ENCODE assay signal across 8 cellular contexts in genomic region chr18:74496508-74497307, GRCh38. TPM values are rescaled to one million over a fixed set of nuclear protein-coding genes. Genes with fewer than 3 reads are reported as not detected.
DNase-seq lines count a peak whose midpoint lies in the region; ATAC-seq and TF ChIP-seq lines count a peak whose summit lies in the region.

No MANE protein-coding gene starts in this region.

- peak overlapping the region; percentile 91 to 98 (median 96) for H3K4me3 Mint-ChIP-seq in IgD-negative memory B cell

- H3K27ac Mint-ChIP-seq in IgD-negative memory B cell: peak overlapping the region; percentile 96 to 98 (median 97)

- H3K4me1 ChIP-seq in lung (ENCODE audit: control insufficient read depth in 2 of 2, insufficient read depth in 2 of 2, low read length in 2 of 2): peaks cover 2 to 7% of the 10 kb centered on the region in 2 donors

- H3K9me3 ChIP-seq in lung (ENCODE audit: control insufficient read depth in 2 of 2, insufficient read depth in 1 of 2, low read length in 1 of 2): no peaks in the 10 kb centered on the region

- peaks cover 2% of the 10 kb centered on the region for H3K27me3 Mint-ChIP-seq in IgD-negative memory B cell

- no peak; the same call in 1 of the 2 replicates for TF ChIP-seq CTCF in VCaP (conservative IDR thresholded peaks at IDR 0.05)
- peak in 33 of 56 donors; percentile 13 to 44 (median 26) for TF ChIP-seq CTCF in dorsolateral prefrontal cortex (IDR thresholded peaks at IDR 0.05 in 54 of 56, conservative IDR thresholded peaks at IDR 0.05 in 2 of 56; ENCODE audit: low read depth in 1 of 56, partially characterized antibody in 56 of 56)
- no peak for TF ChIP-seq CTCF in lung (IDR thresholded peaks at IDR 0.05; ENCODE audit: control extremely low read depth, extremely low read depth)

- H3K27ac ChIP-seq in VCaP: peak overlapping the region; percentile 88
- peak overlapping the region; percentile 19 to 98 (median 92) for H3K27ac ChIP-seq in dorsolateral prefrontal cortex
- peak overlapping the region; percentile 94 to 96 for H3K27ac ChIP-seq in lung (ENCODE audit: low read depth in 1 of 2, low read length in 1 of 2)

- peaks cover 0 to 6% of the 10 kb centered on the region in 2 donors for H3K36me3 ChIP-seq in lung (ENCODE audit: control insufficient read depth in 2 of 2, insufficient read depth in 2 of 2, low read length in 2 of 2)

- H3K36me3 Mint-ChIP-seq in IgD-negative memory B cell: no peaks in the 10 kb centered on the region

- H3K9me3 Mint-ChIP-seq in IgD-negative memory B cell: no peaks in the 10 kb centered on the region

- DNase-seq in NCI-H1436 (lab: John Stamatoyannopoulos, UW) (peak; percentile 30), NCI-H1436 treated with DMSO at 0.1 percent for 48 hours (lab: John Stamatoyannopoulos, UW) (no peak), dorsolateral prefrontal cortex (peak in 8 of 10 donors; percentile 51 to 77 (median 61)), lung (ENCODE audit: low spot score) (peak; percentile 70)
- peak; percentile 45 for DNase-seq in stimulated activated naive CD4-positive, alpha-beta T cell treated with Interleukin-2 at 50 U/mL for 16 hours (lab: John Stamatoyannopoulos, UW)

- peaks cover 33 to 41% (median 40%) of the 10 kb centered on the region in 3 donors for H3K4me1 Mint-ChIP-seq in IgD-negative memory B cell

- ATAC-seq in GM21825 (IDR thresholded peaks at IDR 0.05; ENCODE audit: unreplicated experiment) (peak; percentile 18), lung (ENCODE audit: insufficient read depth, low FRiP score) (peak; percentile 43)

- peak overlapping the region; percentile 68 to 98 (median 92) for H3K4me3 ChIP-seq in dorsolateral prefrontal cortex
- peak overlapping the region; percentile 58 for H3K4me3 ChIP-seq in lung

- 4 to 5% methylated on average over 47 to 48 of the region's 48 CpGs for WGBS in lung, 2 donors

- intact Hi-C loops in dorsolateral prefrontal cortex (cut with DNase I): loop anchor here (1.0 to 10.0 kb wide), 8 partner anchors 16 to 352 kb away; partner anchors contain the start of genes CYB5A (in 2 of the 2), DIPK1C (in 1 of the 2), FBXO15 (in 1 of the 2) and TIMM21 (in 1 of the 2)

- no peaks in the 10 kb centered on the region for H3K27me3 ChIP-seq in dorsolateral prefrontal cortex
- no peaks in the 10 kb centered on the region for H3K27me3 ChIP-seq in lung (ENCODE audit: control insufficient read depth, insufficient read depth)

RNA-seq across cellular contexts. Expression of gene CNDP2, which starts 0.5 kb away (rescaled TPM):
- polyA plus RNA-seq in IgD-negative memory B cell (179 TPM), lung (100 to 1,000 TPM; 152 to 227 TPM)
- total RNA-seq in dorsolateral prefrontal cortex (100 to 1,000 TPM; 146 to 408 (median 218) TPM), lung (100 to 1,000 TPM; 155 to 311 TPM)

RNA-seq across cellular contexts. Expression of gene CNDP1, which starts 37.6 kb away (rescaled TPM):
- polyA plus RNA-seq in IgD-negative memory B cell: not detected
- total RNA-seq in dorsolateral prefrontal cortex: 100 to 1,000 TPM in 66 of 120 experiments, 10 to 100 TPM in 54; 11.2 to 509 (median 107) TPM
- total RNA-seq in lung: not detected
- polyA plus RNA-seq in lung: under 1 TPM; 0.08 to 0.10 TPM

RNA-seq across cellular contexts. Expression of gene DIPK1C, which starts 39.6 kb away (rescaled TPM):
- polyA plus RNA-seq in IgD-negative memory B cell (not detected), lung (under 1 TPM in 1 of 2 donors, not detected in 1; 0.02 TPM)
- total RNA-seq in dorsolateral prefrontal cortex (10 to 100 TPM in 76 of 120 experiments, 1 to 10 TPM in 44; 1.9 to 31.7 (median 11.6) TPM), lung (not detected)

Comparison
In these comparisons a context has a peak if more than half of its experiments do, and no peak if none do; other contexts are left out.
1. CTCF ChIP-seq: peak in dorsolateral prefrontal cortex (33 of 56); none in VCaP (single experiment) and lung (single experiment).
2. RNA of gene CNDP1, which starts 37.6 kb away (total RNA-seq): 11.2 to 509 TPM in dorsolateral prefrontal cortex; not detected in lung; every median in the first group is over 10 times any median in the second.
3. Peak in every context shown above with its lines, with median percentiles within 50 percentile points of each other: H3K27ac ChIP-seq.